ENCODE assay signal across 20 cellular contexts in the genomic region with DNA sequence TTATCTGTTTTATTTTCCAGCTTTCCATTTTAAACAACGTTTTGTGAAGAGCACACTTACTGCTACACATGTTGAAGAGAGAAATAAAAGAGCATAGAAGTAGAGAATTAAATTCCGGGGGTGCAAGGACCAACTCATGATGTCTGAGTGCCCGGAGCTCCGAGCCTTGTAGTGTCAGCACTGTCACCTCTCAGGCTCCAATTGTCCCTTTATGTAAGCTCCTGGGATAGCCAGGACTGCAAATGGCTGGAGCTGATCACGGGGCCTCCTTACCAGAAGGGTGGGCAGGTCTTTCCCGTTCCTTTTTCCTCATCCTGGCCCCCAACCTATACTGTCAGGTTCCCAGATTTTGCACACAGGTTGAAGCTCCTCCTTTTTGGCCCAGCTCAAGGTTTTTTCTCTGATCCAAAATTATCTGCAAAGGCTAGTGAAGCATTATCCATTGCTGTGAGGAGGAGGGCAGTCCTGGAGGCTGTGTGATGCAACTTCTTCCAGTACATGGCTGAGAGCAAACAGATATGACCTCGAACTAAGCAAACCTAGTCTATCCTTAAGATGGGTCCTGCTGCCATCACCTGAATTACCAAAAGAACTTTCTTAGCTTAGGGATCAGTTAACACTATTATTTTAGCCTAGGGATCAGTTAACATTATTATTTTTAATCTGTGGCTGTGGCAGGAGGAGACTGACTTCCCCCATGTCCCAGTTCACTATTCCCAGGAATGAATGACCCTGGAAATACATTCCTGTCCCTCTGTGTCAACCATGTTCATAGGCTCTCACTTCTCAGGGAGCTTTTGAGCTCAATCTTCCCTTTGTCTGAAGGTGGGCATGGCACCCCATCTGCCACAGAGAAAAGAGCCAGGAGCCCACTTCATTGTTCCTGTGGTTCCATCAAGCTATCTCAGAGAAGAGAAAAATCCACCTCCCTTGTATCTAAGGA. TPM values are rescaled to one million over a fixed set of nuclear protein-coding genes. Genes with fewer than 3 reads are reported as not detected.
"Had no signal": no experiment of that assay in that cellular context is flagged by ENCODE, and none has a peak within 500 bp of the region (broad histone marks: within the 10 kb centered on the region; RNA-seq: fewer than 3 reads in every experiment).

A gene (minus strand): TSS at position 185 of the 943 bp plus-strand sequence. CDS start 47 bp downstream, at position 138.

- H3K27ac ChIP-seq: gastrocnemius medialis, heart right ventricle, psoas muscle, spleen, stomach, testis, upper lobe of left lung had no signal

- H3K9me3 Mint-ChIP-seq: activated CD8-positive, alpha-beta T cell treated with anti-CD3 and anti-CD28 coated beads for 36 hours had no signal

- H3K27ac Mint-ChIP-seq: activated CD8-positive, alpha-beta T cell treated with anti-CD3 and anti-CD28 coated beads for 36 hours; activated naive CD8-positive, alpha-beta T cell; T-helper 1 cell treated with Interleukin-12 subunit alpha and Interleukin-12 subunit beta and Interleukin-4 antibody, amounts not matched to agents 30 μg/mL and 1 μg/mL, for 36 hours had no signal

- H3K4me3 Mint-ChIP-seq: activated CD8-positive, alpha-beta T cell treated with anti-CD3 and anti-CD28 coated beads for 36 hours; activated naive CD8-positive, alpha-beta T cell; T-helper 1 cell treated with Interleukin-12 subunit alpha and Interleukin-12 subunit beta and Interleukin-4 antibody, amounts not matched to agents 30 μg/mL and 1 μg/mL, for 36 hours had no signal

- H3K4me1 ChIP-seq: gastrocnemius medialis, psoas muscle, testis had no signal

- H3K36me3 Mint-ChIP-seq: activated naive CD8-positive, alpha-beta T cell had no signal

- ATAC-seq: activated CD8-positive, alpha-beta T cell treated with anti-CD3 and anti-CD28 coated beads for 36 hours; gastrocnemius medialis; heart right ventricle; left colon; psoas muscle; sciatic nerve had no signal

- H3K4me3 ChIP-seq: gastrocnemius medialis, heart right ventricle, psoas muscle, spleen, stomach, testis, upper lobe of left lung had no signal

- DNase-seq: activated CD4-positive, alpha-beta T cell treated with anti-CD3 and anti-CD28 coated beads for 4 hours; activated CD8-positive, alpha-beta T cell treated with anti-CD3 and anti-CD28 coated beads for 36 hours; activated gamma-delta T cell; activated T-cell treated with anti-CD3 and anti-CD28 coated beads, Interleukin-2, amount 50 U/mL, for 48 hours; gastrocnemius medialis; heart right ventricle; left colon; psoas muscle; spleen; stomach; testis; upper lobe of left lung had no signal

- FAIRE-seq: islet of Langerhans had no signal

- H3K36me3 ChIP-seq: gastrocnemius medialis, heart right ventricle, spleen, stomach, upper lobe of left lung had no signal

- H3K27me3 ChIP-seq: gastrocnemius medialis, stomach, testis, upper lobe of left lung had no signal

- H3K9me3 ChIP-seq: gastrocnemius medialis, heart right ventricle, psoas muscle, spleen, stomach, testis, upper lobe of left lung had no signal

RNA-seq across cellular contexts. Expression of the gene that starts here (rescaled TPM):
- total RNA-seq: activated CD8-positive, alpha-beta T cell treated with anti-CD3 and anti-CD28 coated beads for 36 hours; dermis microvascular lymphatic vessel endothelial cell; left colon; myocyte; osteocyte; sciatic nerve had no signal
- polyA plus RNA-seq: heart right ventricle, neural cell had no signal
